Comparison of ENCODE assay signal across 3 cellular contexts in genomic region chr1:113592223-113592622, GRCh38.
TF ChIP-seq lines count a peak whose summit lies in the region.

No MANE protein-coding gene starts in this region.

TF ChIP-seq in A549, 52 proteins besides CTCF, POLR2A, EP300 and RAD21:
- TF ChIP-seq MAFK (IDR thresholded peaks at IDR 0.05; ENCODE audit: partially characterized antibody) (peak; percentile 34), MAX (IDR thresholded peaks at IDR 0.05) (no peak)

TF ChIP-seq in IMR-90, 13 proteins besides CTCF, POLR2A, EP300 and RAD21:
- no peak for TF ChIP-seq MXI1 (IDR thresholded peaks at IDR 0.05; ENCODE audit: borderline replicate concordance, low read depth, low read length)
- TF ChIP-seq NFE2L2 (IDR thresholded peaks at IDR 0.05; ENCODE audit: low read depth, low read length), result no peak
- TF ChIP-seq MAFK (IDR thresholded peaks at IDR 0.05; ENCODE audit: low read depth, low read length), result peak; percentile 61

TF ChIP-seq in H1, 55 proteins besides CTCF, POLR2A, EP300 and RAD21:
- TF ChIP-seq MAFK (IDR thresholded peaks at IDR 0.05; ENCODE audit: low read depth, low read length) (0 out of 2 replicates have a peak, but pooled peaks have one; percentile 14), CHD2 (IDR thresholded peaks at IDR 0.05; ENCODE audit: low read length) (no peak), CBX8 (IDR thresholded peaks at IDR 0.05; ENCODE audit: borderline replicate concordance, low read depth, low read length) (no peak)
